In genomic region chr1:225441314-225442119, GRCh38 we compare ENCODE assay signal across 8 cellular contexts. TPM values are rescaled to one million over a fixed set of nuclear protein-coding genes. Genes with fewer than 3 reads are reported as not detected.
A peak's percentile ranks its signal among the peaks of the same experiment; 100 is the strongest.
DNase-seq lines count a peak whose midpoint lies in the region; ATAC-seq and TF ChIP-seq lines count a peak whose summit lies in the region.

No MANE protein-coding gene starts in this region.

- peak; percentile 66 for TF ChIP-seq CTCF in brain microvascular endothelial cell (IDR thresholded peaks at IDR 0.05; ENCODE audit: low read depth, low read length, missing control alignments)

- H3K27me3 Mint-ChIP-seq in activated naive CD4-positive, alpha-beta T cell treated with anti-CD3 and anti-CD28 coated beads, Interleukin-2, amount 50 U/mL, for 24 hours, result no peaks in the 10 kb centered on the region

- in situ Hi-C loops in brain microvascular endothelial cell (cut with HindIII; ENCODE audit: low pct_ligation_motif_present, low sequenced_read_pairs), result no loop called here

- no peak for DNase-seq in activated naive CD4-positive, alpha-beta T cell treated with anti-CD3 and anti-CD28 coated beads, Interleukin-2, amount 50 U/mL, for 72 hours (ENCODE audit: low spot score in 2 of 2)
- DNase-seq in brain microvascular endothelial cell (no peak), NCI-H510A (lab: John Stamatoyannopoulos, UW) (no peak), hypothalamus (lab: John Stamatoyannopoulos, UW) (no peak)
- no peak for DNase-seq in stimulated activated effector memory CD8-positive, alpha-beta T cell treated with anti-CD3 and anti-CD28 coated beads, Interleukin-12 subunit alpha, Interleukin-12 subunit beta, amount 100 ng/mL, for 72 hours (ENCODE audit: low spot score in 2 of 2)

- ATAC-seq in activated naive CD4-positive, alpha-beta T cell treated with anti-CD3 and anti-CD28 coated beads, Interleukin-2, amount 50 U/mL, for 72 hours, result no peak
- ATAC-seq in HG03175 (IDR thresholded peaks at IDR 0.05; ENCODE audit: unreplicated experiment), result peak; percentile 29
- no peak for ATAC-seq in stimulated activated effector memory CD8-positive, alpha-beta T cell treated with anti-CD3 and anti-CD28 coated beads, Interleukin-12 subunit alpha, Interleukin-12 subunit beta, amount 100 ng/mL, for 72 hours
- ATAC-seq in GM19397 (IDR thresholded peaks at IDR 0.05; ENCODE audit: unreplicated experiment), result no peak

- peak overlapping the region; percentile 49 for H3K4me3 Mint-ChIP-seq in activated naive CD4-positive, alpha-beta T cell treated with anti-CD3 and anti-CD28 coated beads, Interleukin-2, amount 50 U/mL, for 24 hours
- H3K4me3 Mint-ChIP-seq in stimulated activated effector memory CD8-positive, alpha-beta T cell treated with anti-CD3 and anti-CD28 coated beads, Interleukin-12 subunit alpha, Interleukin-12 subunit beta, amount 100 ng/mL, for 72 hours, result peak overlapping the region; percentile 38

- H3K27me3 ChIP-seq in brain microvascular endothelial cell (replicated peaks), result no peaks in the 10 kb centered on the region

- H3K4me3 ChIP-seq in brain microvascular endothelial cell (ENCODE audit: low read depth, low read length), result no peak overlapping the region

- H3K27ac ChIP-seq in brain microvascular endothelial cell, result no peak overlapping the region

- H3K9me3 Mint-ChIP-seq in activated naive CD4-positive, alpha-beta T cell treated with anti-CD3 and anti-CD28 coated beads, Interleukin-2, amount 50 U/mL, for 24 hours, result no peaks in the 10 kb centered on the region
- no peaks in the 10 kb centered on the region for H3K9me3 Mint-ChIP-seq in activated naive CD4-positive, alpha-beta T cell treated with anti-CD3 and anti-CD28 coated beads, Interleukin-2, amount 50 U/mL, for 72 hours
- H3K9me3 Mint-ChIP-seq in stimulated activated effector memory CD8-positive, alpha-beta T cell treated with anti-CD3 and anti-CD28 coated beads, Interleukin-12 subunit alpha, Interleukin-12 subunit beta, amount 100 ng/mL, for 72 hours, result no peaks in the 10 kb centered on the region

- peak overlapping the region; percentile 83 for H3K27ac Mint-ChIP-seq in activated naive CD4-positive, alpha-beta T cell treated with anti-CD3 and anti-CD28 coated beads, Interleukin-2, amount 50 U/mL, for 24 hours
- peak overlapping the region in 1 of 2 donors; percentile 15 for H3K27ac Mint-ChIP-seq in activated naive CD4-positive, alpha-beta T cell treated with anti-CD3 and anti-CD28 coated beads, Interleukin-2, amount 50 U/mL, for 72 hours
- peak overlapping the region; percentile 53 for H3K27ac Mint-ChIP-seq in stimulated activated effector memory CD8-positive, alpha-beta T cell treated with anti-CD3 and anti-CD28 coated beads, Interleukin-12 subunit alpha, Interleukin-12 subunit beta, amount 100 ng/mL, for 72 hours

- no peaks in the 10 kb centered on the region for H3K36me3 Mint-ChIP-seq in activated naive CD4-positive, alpha-beta T cell treated with anti-CD3 and anti-CD28 coated beads, Interleukin-2, amount 50 U/mL, for 24 hours
- H3K36me3 Mint-ChIP-seq in activated naive CD4-positive, alpha-beta T cell treated with anti-CD3 and anti-CD28 coated beads, Interleukin-2, amount 50 U/mL, for 72 hours, result peaks cover 0 to 6% of the 10 kb centered on the region in 2 donors
- H3K36me3 Mint-ChIP-seq in stimulated activated effector memory CD8-positive, alpha-beta T cell treated with anti-CD3 and anti-CD28 coated beads, Interleukin-12 subunit alpha, Interleukin-12 subunit beta, amount 100 ng/mL, for 72 hours, result peaks cover 6% of the 10 kb centered on the region

- peaks cover 60% of the 10 kb centered on the region for H3K4me1 Mint-ChIP-seq in activated naive CD4-positive, alpha-beta T cell treated with anti-CD3 and anti-CD28 coated beads, Interleukin-2, amount 50 U/mL, for 24 hours
- H3K4me1 Mint-ChIP-seq in stimulated activated effector memory CD8-positive, alpha-beta T cell treated with anti-CD3 and anti-CD28 coated beads, Interleukin-12 subunit alpha, Interleukin-12 subunit beta, amount 100 ng/mL, for 72 hours, result peaks cover 43% of the 10 kb centered on the region

- no peaks in the 10 kb centered on the region for H3K36me3 ChIP-seq in brain microvascular endothelial cell (replicated peaks)

RNA-seq across cellular contexts. Expression of gene LBR, which starts 13.7 kb away (rescaled TPM):
- 100 to 1,000 TPM; 161 to 174 TPM for total RNA-seq in activated naive CD4-positive, alpha-beta T cell treated with anti-CD3 and anti-CD28 coated beads, Interleukin-2, amount 50 U/mL, for 72 hours
